Comparison of ENCODE assay signal across 30 cellular contexts in the genomic region with DNA sequence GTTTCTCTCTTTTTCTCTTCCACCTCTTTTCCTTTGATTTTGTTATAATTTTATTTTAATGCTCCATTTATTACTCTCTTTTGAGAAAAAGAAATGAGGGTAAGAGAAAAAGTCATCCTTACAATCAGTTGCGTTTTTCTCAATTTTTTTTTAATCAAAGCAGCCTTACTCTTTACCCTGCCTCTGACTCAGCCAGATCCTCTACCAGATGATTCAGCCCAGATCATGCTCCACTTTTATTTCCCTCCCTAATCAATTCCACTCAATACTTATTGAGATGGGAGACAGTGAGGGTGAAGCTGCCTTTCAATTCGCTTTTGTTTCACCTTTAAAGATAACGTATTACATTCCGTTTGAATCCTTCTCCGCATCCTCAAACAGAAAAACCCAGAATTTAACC.
"Had no signal": no experiment of that assay in that cellular context is flagged by ENCODE, and none has a peak within 500 bp of the region (broad histone marks: within the 10 kb centered on the region; RNA-seq: fewer than 3 reads in every experiment).

No MANE protein-coding gene starts in this region.

- H3K9me3 Mint-ChIP-seq: mesothelial cell of epicardium; nephron progenitor cell; neural progenitor cell; stimulated activated naive CD8-positive, alpha-beta T cell treated with anti-CD3 and anti-CD28 coated beads, Interleukin-15, amount 100 ng/mL, for 72 hours; type B pancreatic cell had no signal

- H2AFZ ChIP-seq: neural progenitor cell, parathyroid adenoma had no signal

- H3K79me2 ChIP-seq: parathyroid adenoma had no signal

- H3K4me1 ChIP-seq: left lung, lower lobe of right lung, parathyroid adenoma, right atrium auricular region, right lobe of liver, tibial nerve, uterus had no signal

- H3K9ac ChIP-seq: neural progenitor cell, parathyroid adenoma had no signal

- H3K27me3 Mint-ChIP-seq: naive B cell; stimulated activated memory B cell treated with anti-CD40 and anti-IgM and Interleukin-4, amounts not matched to agents 10 μg/mL and 1 μg/mL and 100 μg/mL, for 72 hours; stimulated activated naive CD8-positive, alpha-beta T cell treated with anti-CD3 and anti-CD28 coated beads, Interleukin-15, amount 100 ng/mL, for 72 hours; type B pancreatic cell had no signal

- H3K27ac Mint-ChIP-seq: immature natural killer cell; mesothelial cell of epicardium; naive B cell; natural killer cell; nephron progenitor cell; neural progenitor cell; stimulated activated memory B cell treated with anti-CD40 and anti-IgM and Interleukin-4, amounts not matched to agents 10 μg/mL and 1 μg/mL and 100 μg/mL, for 72 hours; stimulated activated naive CD8-positive, alpha-beta T cell treated with anti-CD3 and anti-CD28 coated beads, Interleukin-15, amount 100 ng/mL, for 72 hours; type B pancreatic cell had no signal

- H3K4me3 ChIP-seq: left lung, lower lobe of right lung, neural progenitor cell, right atrium auricular region, right lobe of liver, smooth muscle cell, tibial nerve, uterus had no signal

- H3K27ac ChIP-seq: left lung, lower lobe of right lung, neural progenitor cell, neutrophil, parathyroid adenoma, right atrium auricular region, right lobe of liver, tibial nerve, uterus had no signal

- H3K27me3 ChIP-seq: left lung, neural progenitor cell, neutrophil, right atrium auricular region, right lobe of liver, tibial nerve, uterus had no signal

- H3K4me3 Mint-ChIP-seq: immature natural killer cell; mesothelial cell of epicardium; naive B cell; natural killer cell; nephron progenitor cell; neural progenitor cell; stimulated activated memory B cell treated with anti-CD40 and anti-IgM and Interleukin-4, amounts not matched to agents 10 μg/mL and 1 μg/mL and 100 μg/mL, for 72 hours; stimulated activated naive CD8-positive, alpha-beta T cell treated with anti-CD3 and anti-CD28 coated beads, Interleukin-15, amount 100 ng/mL, for 72 hours; type B pancreatic cell had no signal

- H3K4me1 Mint-ChIP-seq: immature natural killer cell; mesothelial cell of epicardium; naive B cell; natural killer cell; stimulated activated memory B cell treated with anti-CD40 and anti-IgM and Interleukin-4, amounts not matched to agents 10 μg/mL and 1 μg/mL and 100 μg/mL, for 72 hours; stimulated activated naive CD8-positive, alpha-beta T cell treated with anti-CD3 and anti-CD28 coated beads, Interleukin-15, amount 100 ng/mL, for 72 hours had no signal

- H3K4me2 ChIP-seq: smooth muscle cell had no signal

- H3K36me3 Mint-ChIP-seq: immature natural killer cell; mesothelial cell of epicardium; naive B cell; natural killer cell; neural progenitor cell; stimulated activated memory B cell treated with anti-CD40 and anti-IgM and Interleukin-4, amounts not matched to agents 10 μg/mL and 1 μg/mL and 100 μg/mL, for 72 hours; type B pancreatic cell had no signal

- H3K9me3 ChIP-seq: left lung, neutrophil, right atrium auricular region, right lobe of liver, tibial nerve, uterus had no signal

- DNase-seq: hypothalamus; immature natural killer cell; kidney; left colon; left lung; lower lobe of right lung; mammary epithelial cell; mesendoderm; naive B cell; natural killer cell; nephron progenitor cell; occipital lobe; right lobe of liver; stimulated activated CD4-positive, alpha-beta T cell treated with anti-CD3 and anti-CD28 coated beads, Interleukin-1b, Interleukin-23, amount 100 ng/mL, for 48 hours; stimulated activated CD4-positive, alpha-beta T cell treated with anti-CD3 and anti-CD28 coated beads, Interleukin-2, amount 100 ng/mL, for 48 hours; stimulated activated CD4-positive, alpha-beta T cell treated with anti-CD3 and anti-CD28 coated beads, Interleukin-4, amount 100 ng/mL, for 4 hours; stimulated activated CD8-positive, alpha-beta memory T cell treated with anti-CD3 and anti-CD28 coated beads, Interleukin-4, amount 100 ng/mL, for 48 hours; stimulated activated naive CD4-positive, alpha-beta T cell treated with Interleukin-2 at 50 U/mL for 16 hours; stimulated activated naive CD8-positive, alpha-beta T cell treated with anti-CD3 and anti-CD28 coated beads, Interleukin-15, amount 100 ng/mL, for 72 hours; substantia nigra; uterus had no signal

- H3K36me3 ChIP-seq: left lung, lower lobe of right lung, neural progenitor cell, neutrophil, right atrium auricular region, right lobe of liver, tibial nerve, uterus had no signal
